In genomic region chr2:9308186-9308955, GRCh38 we compare ENCODE assay signal across 16 cellular contexts.
A peak's percentile ranks its signal among the peaks of the same experiment; 100 is the strongest.
DNase-seq lines count a peak whose midpoint lies in the region; ATAC-seq and TF ChIP-seq lines count a peak whose summit lies in the region.
"Had no signal": no experiment of that assay in that cellular context is flagged by ENCODE, and none has a peak within 500 bp of the region (broad histone marks: within the 10 kb centered on the region; RNA-seq: fewer than 3 reads in every experiment).

No MANE protein-coding gene starts in this region.

- H3K27me3 ChIP-seq in layer of hippocampus (ENCODE audit: control insufficient read depth, insufficient read depth, low read length) (no peaks in the 10 kb centered on the region), tibial artery (no peaks in the 10 kb centered on the region)

- DNase-seq in M059J (ENCODE audit: low read depth) = peak; percentile 84
- DNase-seq in caudate nucleus (lab: John Stamatoyannopoulos, UW) = peak in 1 of 61 donors; percentile 6
- no peak for DNase-seq in tibial artery
- DNase-seq in HUDEP-2 (lab: John Stamatoyannopoulos, UW; ENCODE audit: unreplicated experiment in 76 of 76) = no peak
- DNase-seq in T-cell = no peak
- DNase-seq: activated gamma-delta T cell; CD4-positive, CD25-positive, alpha-beta regulatory T cell; effector memory CD4-positive, alpha-beta T cell; glutamatergic neuron; kidney; NCI-H1417; stimulated activated CD4-positive, alpha-beta T cell treated with anti-CD3 and anti-CD28 coated beads, Interleukin-12 subunit alpha, Interleukin-12 subunit beta, amount 100 ng/mL, for 4 hours had no signal

- intact Hi-C loops in tibial artery (cut with DNase I; ENCODE audit: low total_unique reads) = no loop called here

- ATAC-seq in T-cell (replicated peaks in 1 of 4) (no peak), GM18511 (IDR thresholded peaks at IDR 0.05; ENCODE audit: unreplicated experiment) (no peak)

- CTCF ChIA-PET in T-cell (lab: Charles Lee) = no interaction called here

- no peaks in the 10 kb centered on the region for H3K36me3 Mint-ChIP-seq in T-cell
- H3K36me3 Mint-ChIP-seq: CD4-positive, CD25-positive, alpha-beta regulatory T cell had no signal

- H3K27ac Mint-ChIP-seq in T-cell = no peak overlapping the region
- H3K27ac Mint-ChIP-seq: CD4-positive, CD25-positive, alpha-beta regulatory T cell had no signal

- H3K27ac ChIP-seq in caudate nucleus (ENCODE audit: low read depth, low read length) (peak overlapping the region; percentile 18), layer of hippocampus (ENCODE audit: low read depth, low read length) (peak overlapping the region; percentile 27), tibial artery (peak overlapping the region; percentile 41 to 74)
- H3K27ac ChIP-seq: parathyroid adenoma, VCaP had no signal

- no peaks in the 10 kb centered on the region for H3K9me3 Mint-ChIP-seq in T-cell
- H3K9me3 Mint-ChIP-seq: CD4-positive, CD25-positive, alpha-beta regulatory T cell had no signal

- peaks cover 0 to 2% (median 0%) of the 10 kb centered on the region in 3 donors for H3K4me1 Mint-ChIP-seq in T-cell
- H3K4me1 Mint-ChIP-seq: CD4-positive, CD25-positive, alpha-beta regulatory T cell had no signal

- H3K4me3 Mint-ChIP-seq in T-cell = no peak overlapping the region
- H3K4me3 Mint-ChIP-seq: CD4-positive, CD25-positive, alpha-beta regulatory T cell had no signal

- TF ChIP-seq CTCF in tibial artery (IDR thresholded peaks at IDR 0.05) = no peak

- H3K36me3 ChIP-seq in tibial artery = no peaks in the 10 kb centered on the region

- POLR2A ChIA-PET in T-cell (lab: Charles Lee) = no interaction called here

- no peaks in the 10 kb centered on the region for H3K9me3 ChIP-seq in tibial artery

- H3K4me3 ChIP-seq in tibial artery = no peak overlapping the region

- H3K27me3 Mint-ChIP-seq in T-cell = peaks cover 0 to 2% of the 10 kb centered on the region in 2 donors

- H3K4me1 ChIP-seq in tibial artery = peaks cover 0 to 67% (median 41%) of the 10 kb centered on the region in 4 donors
- H3K4me1 ChIP-seq: parathyroid adenoma had no signal
